ENCODE assay signal across 24 cellular contexts in the genomic region with DNA sequence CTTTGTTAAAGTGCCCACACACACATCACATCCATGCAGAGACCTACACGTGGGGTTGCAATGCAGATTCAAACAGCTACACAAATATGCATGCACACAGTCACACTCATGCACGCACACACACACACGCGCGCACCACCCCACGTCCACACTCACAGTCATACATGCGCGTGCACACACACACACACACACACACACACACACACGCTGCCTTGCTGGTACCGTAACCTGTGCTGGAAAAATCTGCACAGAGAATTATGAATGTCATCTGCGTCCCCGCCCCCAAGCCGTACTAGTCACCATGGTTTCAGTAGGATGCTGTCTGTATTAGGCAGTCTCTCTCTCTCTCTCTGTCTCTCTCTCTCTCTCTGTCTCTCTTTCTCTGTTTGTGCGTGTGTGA. TPM values are rescaled to one million over a fixed set of nuclear protein-coding genes. Genes with fewer than 3 reads are reported as not detected.
DNase-seq lines count a peak whose midpoint lies in the region; ATAC-seq and TF ChIP-seq lines count a peak whose summit lies in the region.
"Had no signal": no experiment of that assay in that cellular context is flagged by ENCODE, and none has a peak within 500 bp of the region (broad histone marks: within the 10 kb centered on the region; RNA-seq: fewer than 3 reads in every experiment).

No MANE protein-coding gene starts in this region.

- H3K9me3 Mint-ChIP-seq in activated naive CD4-positive, alpha-beta T cell treated with anti-CD3 and anti-CD28 coated beads, Interleukin-2, amount 50 U/mL, for 24 hours = no peaks in the 10 kb centered on the region
- H3K9me3 Mint-ChIP-seq in glutamatergic neuron (ENCODE audit: unreplicated experiment) = peaks cover 6% of the 10 kb centered on the region
- H3K9me3 Mint-ChIP-seq: natural killer cell treated with Interleukin-12 subunit alpha and Interleukin-12 subunit beta and Interleukin-15 and Interleukin-18, amount 100 ng/mL, for 72 hours; type B pancreatic cell had no signal

- no peaks in the 10 kb centered on the region for H3K36me3 Mint-ChIP-seq in activated naive CD4-positive, alpha-beta T cell treated with anti-CD3 and anti-CD28 coated beads, Interleukin-2, amount 50 U/mL, for 24 hours
- H3K36me3 Mint-ChIP-seq in glutamatergic neuron (ENCODE audit: unreplicated experiment) = no peaks in the 10 kb centered on the region
- H3K36me3 Mint-ChIP-seq: natural killer cell treated with Interleukin-12 subunit alpha and Interleukin-12 subunit beta and Interleukin-15 and Interleukin-18, amount 100 ng/mL, for 72 hours; type B pancreatic cell had no signal

- ATAC-seq in GM21526 (IDR thresholded peaks at IDR 0.05; ENCODE audit: low FRiP score, unreplicated experiment) = no peak
- ATAC-seq in GM19324 (IDR thresholded peaks at IDR 0.05; ENCODE audit: low FRiP score, unreplicated experiment) = no peak
- ATAC-seq: GM12878, left cardiac atrium had no signal

- H3K27ac Mint-ChIP-seq in activated naive CD4-positive, alpha-beta T cell treated with anti-CD3 and anti-CD28 coated beads, Interleukin-2, amount 50 U/mL, for 24 hours = peak overlapping the region; percentile 51
- H3K27ac Mint-ChIP-seq in glutamatergic neuron (ENCODE audit: unreplicated experiment) = no peak overlapping the region
- H3K27ac Mint-ChIP-seq: natural killer cell treated with Interleukin-12 subunit alpha and Interleukin-12 subunit beta and Interleukin-15 and Interleukin-18, amount 100 ng/mL, for 72 hours; type B pancreatic cell had no signal

- DNase-seq in activated naive CD4-positive, alpha-beta T cell (lab: John Stamatoyannopoulos, UW) = no peak
- DNase-seq in NCI-H69 (lab: John Stamatoyannopoulos, UW) (peak; percentile 64), glutamatergic neuron (peak; percentile 33), retina (peak; percentile 73), HCEC 1CT (no peak)
- DNase-seq: activated CD4-positive, alpha-beta T cell treated with anti-CD3 and anti-CD28 coated beads for 4 hours; activated naive CD4-positive, alpha-beta T cell treated with Interleukin-2 at 50 U/mL for 16 hours; activated T-cell treated with anti-CD3 and anti-CD28 coated beads, Interleukin-2, amount 50 U/mL, for 48 hours; brain microvascular endothelial cell; H7; KG1; left cardiac atrium; NCI-H1105 treated with DMSO at 0.1 percent for 48 hours; NCI-H2029 treated with DMSO at 0.1 percent for 48 hours; NCI-H748 treated with DMSO at 0.1 percent for 48 hours; SHP77; small intestine; stimulated activated CD4-positive, alpha-beta T cell treated with anti-CD3 and anti-CD28 coated beads, Interleukin-2, amount 100 ng/mL, for 24 hours had no signal

- H3K4me1 Mint-ChIP-seq in activated naive CD4-positive, alpha-beta T cell treated with anti-CD3 and anti-CD28 coated beads, Interleukin-2, amount 50 U/mL, for 24 hours = no peaks in the 10 kb centered on the region
- H3K4me1 Mint-ChIP-seq in glutamatergic neuron (ENCODE audit: low read depth, unreplicated experiment) = peaks cover 5% of the 10 kb centered on the region

- TF ChIP-seq CTCF in glutamatergic neuron (IDR thresholded peaks at IDR 0.05; ENCODE audit: partially characterized antibody, unreplicated experiment) = no peak

- no peak overlapping the region for H3K4me3 Mint-ChIP-seq in activated naive CD4-positive, alpha-beta T cell treated with anti-CD3 and anti-CD28 coated beads, Interleukin-2, amount 50 U/mL, for 24 hours
- H3K4me3 Mint-ChIP-seq in glutamatergic neuron (ENCODE audit: unreplicated experiment) = no peak overlapping the region
- H3K4me3 Mint-ChIP-seq: natural killer cell treated with Interleukin-12 subunit alpha and Interleukin-12 subunit beta and Interleukin-15 and Interleukin-18, amount 100 ng/mL, for 72 hours; type B pancreatic cell had no signal

- H3K27me3 Mint-ChIP-seq in activated naive CD4-positive, alpha-beta T cell treated with anti-CD3 and anti-CD28 coated beads, Interleukin-2, amount 50 U/mL, for 24 hours = peaks cover 10% of the 10 kb centered on the region
- H3K27me3 Mint-ChIP-seq in glutamatergic neuron (ENCODE audit: unreplicated experiment) = peaks cover 10% of the 10 kb centered on the region

RNA-seq across cellular contexts. Expression of a gene that starts 26.2 kb away (rescaled TPM):
- total RNA-seq in glutamatergic neuron (ENCODE audit: unreplicated experiment) = 44.8 TPM

RNA-seq across cellular contexts. Expression of a gene that starts 41.7 kb away (rescaled TPM):
- 11.3 TPM for total RNA-seq in glutamatergic neuron (ENCODE audit: unreplicated experiment)

Comparison
In these comparisons a context has a peak if more than half of its experiments do, and no peak if none do; other contexts are left out.
1. DNase-seq: peak in NCI-H69 (single experiment), glutamatergic neuron (single experiment) and retina (single experiment); none in activated naive CD4-positive, alpha-beta T cell (0 of 4) and HCEC 1CT (single experiment).